16 cellular contexts compared by ENCODE assay signal in the genomic region with DNA sequence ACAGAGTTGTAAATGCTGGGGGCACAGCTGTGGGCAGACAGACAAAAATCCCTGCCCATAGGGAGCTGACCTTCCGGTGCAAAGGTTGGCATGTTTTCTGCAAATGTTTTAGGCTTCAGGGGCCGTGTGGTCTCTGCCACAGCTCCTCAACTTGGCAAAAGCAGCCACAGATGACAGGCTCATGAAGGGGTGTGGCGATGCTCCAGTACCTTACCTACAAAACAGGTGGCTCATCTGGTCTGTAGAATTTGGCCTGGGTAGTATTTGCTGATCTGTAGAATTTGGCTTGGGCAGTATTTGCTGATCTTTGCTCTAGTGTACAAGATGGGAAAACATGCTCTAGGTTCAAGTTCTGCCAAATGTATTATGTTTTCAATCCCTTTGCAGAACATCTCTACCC.
"Had no signal": no experiment of that assay in that cellular context is flagged by ENCODE, and none has a peak within 500 bp of the region (broad histone marks: within the 10 kb centered on the region; RNA-seq: fewer than 3 reads in every experiment).

No MANE protein-coding gene starts in this region.

- H3K27ac ChIP-seq: gastrocnemius medialis, heart left ventricle, neutrophil had no signal

- H3K4me3 ChIP-seq: gastrocnemius medialis, heart left ventricle had no signal

- H3K36me3 ChIP-seq: gastrocnemius medialis, heart left ventricle, neutrophil had no signal

- ATAC-seq: gastrocnemius medialis; heart left ventricle; left colon; naive thymus-derived CD8-positive, alpha-beta T cell; WTC11 had no signal

- DNase-seq: activated CD4-positive, alpha-beta memory T cell treated with anti-CD3 and anti-CD28 coated beads, Interleukin-2, amount 10 ng/mL, durations not matched to agents 7 days and 5 days; activated CD4-positive, alpha-beta T cell treated with anti-CD3 and anti-CD28 coated beads for 4 hours; activated naive CD4-positive, alpha-beta T cell treated with Interleukin-2 at 50 U/mL for 16 hours; anterior cingulate cortex; dermis blood vessel endothelial cell; gastrocnemius medialis; left colon; naive thymus-derived CD8-positive, alpha-beta T cell; stimulated activated CD4-positive, alpha-beta T cell treated with anti-CD3 and anti-CD28 coated beads, Interleukin-4, amount 100 ng/mL, for 4 hours; stimulated activated CD8-positive, alpha-beta memory T cell treated with anti-CD3 and anti-CD28 coated beads, Interleukin-4, amount 100 ng/mL, for 48 hours; stimulated activated naive CD4-positive, alpha-beta T cell treated with Interleukin-2 at 50 U/mL for 16 hours; T-helper 2 cell; trophoblast cell had no signal

- H3K9me3 ChIP-seq: gastrocnemius medialis, heart left ventricle, neutrophil had no signal

- H3K27me3 ChIP-seq: gastrocnemius medialis, heart left ventricle, neutrophil had no signal
